Comparison of ENCODE assay signal across 8 cellular contexts in the genomic region with DNA sequence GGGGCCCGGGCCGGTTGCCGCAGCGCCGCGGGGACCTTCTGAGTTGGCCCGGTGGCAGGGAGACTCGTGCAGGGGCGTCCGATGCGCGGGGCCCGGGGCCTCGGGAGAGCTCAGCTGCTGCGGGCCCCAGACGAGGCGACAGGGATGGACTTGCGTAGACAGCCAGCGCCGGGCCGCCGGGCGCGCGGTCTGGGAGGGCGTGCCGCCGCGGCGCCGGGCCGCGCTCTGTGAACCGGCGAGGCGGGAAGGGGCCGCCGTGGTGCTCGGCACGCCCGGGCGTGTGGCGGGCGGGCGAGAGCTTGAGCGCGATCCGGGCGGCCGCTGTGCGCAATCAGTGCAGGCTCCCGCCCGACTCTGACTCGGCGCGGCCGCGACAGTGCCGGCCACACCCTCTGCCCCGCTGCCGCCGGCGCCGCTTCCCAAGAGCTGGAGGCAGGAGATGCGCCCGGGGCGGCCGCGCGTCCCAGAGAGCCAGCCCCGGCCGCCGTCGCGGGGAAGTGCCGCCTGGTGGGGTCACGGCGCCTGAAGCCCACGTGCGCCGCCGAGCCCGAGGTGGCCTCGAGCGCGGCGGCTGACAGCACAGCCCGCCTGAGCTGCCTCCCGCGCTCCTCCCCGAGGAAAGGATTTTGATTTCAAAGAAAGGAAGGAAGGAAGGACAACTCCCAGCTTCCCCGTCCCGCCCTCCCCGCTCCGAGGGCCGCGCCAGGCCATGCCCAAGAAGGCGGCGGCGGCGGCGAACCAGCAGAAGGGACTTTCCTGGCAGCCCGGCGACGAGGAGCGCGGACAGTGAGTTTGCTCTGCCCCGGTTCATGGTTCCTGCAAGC. TPM values are rescaled to one million over a fixed set of nuclear protein-coding genes. Genes with fewer than 3 reads are reported as not detected.
A peak's percentile ranks its signal among the peaks of the same experiment; 100 is the strongest.
DNase-seq lines count a peak whose midpoint lies in the region; ATAC-seq and TF ChIP-seq lines count a peak whose summit lies in the region.

No MANE protein-coding gene starts in this region.

- peaks cover 16% of the 10 kb centered on the region for H3K23me2 ChIP-seq in H9 (ENCODE audit: insufficient read length, low read depth, low read length, poor library complexity, severe bottlenecking)

- WGBS in H9 (ENCODE audit: extremely low coverage, insufficient read length, low lambda C conversion rate), result no CpG with 5 or more reads among the region's 108 CpGs
- WGBS in mesendoderm (ENCODE audit: extremely low coverage, insufficient coverage, low lambda C conversion rate), result no CpG with 5 or more reads among the region's 108 CpGs

- peak overlapping the region; percentile 90 to 97 for H3K4me3 Mint-ChIP-seq in H9

- peaks cover 9 to 20% of the 10 kb centered on the region in 2 experiments for H3K4me1 Mint-ChIP-seq in H9

- peak overlapping the region; percentile 77 for H3K4me3 ChIP-seq in LNCaP clone FGC (ENCODE audit: low read depth, low read length)
- H3K4me3 ChIP-seq in effector memory CD4-positive, alpha-beta T cell (ENCODE audit: insufficient read depth, low read depth, low read length, poor library complexity, severe bottlenecking), result peak overlapping the region; percentile 80
- H3K4me3 ChIP-seq in mesendoderm (ENCODE audit: low read length), result peak overlapping the region; percentile 74

- H4K5ac ChIP-seq in H9 (ENCODE audit: insufficient read length, low read depth, low read length), result no peak overlapping the region
- no peak overlapping the region for H4K5ac ChIP-seq in mesendoderm (ENCODE audit: low read length)

- H3K4me1 ChIP-seq in H9 (ENCODE audit: insufficient read depth, low read length), result no peaks in the 10 kb centered on the region
- H3K4me1 ChIP-seq in effector memory CD4-positive, alpha-beta T cell (ENCODE audit: control insufficient read depth, insufficient read depth, low read length, poor library complexity, severe bottlenecking), result peaks cover 32% of the 10 kb centered on the region
- H3K4me1 ChIP-seq in mesendoderm (ENCODE audit: control insufficient read depth, low read depth, low read length), result peaks cover 4% of the 10 kb centered on the region

- H3K9me3 Mint-ChIP-seq in H9, result no peaks in the 10 kb centered on the region

- peak overlapping the region; percentile 55 for H3K4me2 ChIP-seq in H9 (ENCODE audit: insufficient read depth, insufficient read length, low read length)
- H3K4me2 ChIP-seq in mesendoderm (ENCODE audit: low read length), result peak overlapping the region; percentile 48

- H3K27me3 ChIP-seq in H9 (ENCODE audit: insufficient read depth, low read length) (no peaks in the 10 kb centered on the region), mesendoderm (ENCODE audit: insufficient read depth, low read length, poor library complexity) (no peaks in the 10 kb centered on the region)
- H3K27me3 ChIP-seq in effector memory CD4-positive, alpha-beta T cell (replicated peaks; ENCODE audit: control insufficient read depth, insufficient read depth, low read length, poor library complexity, severe bottlenecking), result no peaks in the 10 kb centered on the region

- H3K14ac ChIP-seq in H9 (ENCODE audit: insufficient read depth, low read length), result peak overlapping the region; percentile 64

- H2BK5ac ChIP-seq in H9 (ENCODE audit: insufficient read length, low read length), result no peak overlapping the region
- H2BK5ac ChIP-seq in mesendoderm (ENCODE audit: low read length), result peak overlapping the region; percentile 59

- H3K9me3 ChIP-seq in H9 (ENCODE audit: control insufficient read depth, low read depth, low read length), result no peaks in the 10 kb centered on the region
- H3K9me3 ChIP-seq in effector memory CD4-positive, alpha-beta T cell (ENCODE audit: control insufficient read depth, low read length), result no peaks in the 10 kb centered on the region

- no peak overlapping the region for H2BK120ac ChIP-seq in H9 (ENCODE audit: low read depth, low read length, poor library complexity, severe bottlenecking)
- no peak overlapping the region for H2BK120ac ChIP-seq in mesendoderm (ENCODE audit: low read depth, low read length)

- peak; percentile 73 for DNase-seq in DMS 273 (lab: John Stamatoyannopoulos, UW; ENCODE audit: unreplicated experiment)
- DNase-seq in DMS 273 treated with DMSO at 0.1 percent for 48 hours (lab: John Stamatoyannopoulos, UW), result no peak
- DNase-seq in H9, result peak; percentile 48
- no peak for DNase-seq in LNCaP clone FGC (ENCODE audit: low read depth)
- peak; percentile 47 to 57 for DNase-seq in activated CD4-positive, alpha-beta T cell treated with anti-CD3 and anti-CD28 coated beads, Interleukin-2, amount 50 U/mL, for 48 hours
- peak; percentile 48 to 58 (median 55) for DNase-seq in effector memory CD4-positive, alpha-beta T cell
- DNase-seq in mesendoderm, result peak; percentile 68
- DNase-seq in stimulated activated naive CD8-positive, alpha-beta T cell treated with anti-CD3 and anti-CD28 coated beads, Interleukin-15, Interleukin-2, amounts not matched to agents 100 U/mL and 50 U/mL, for 24 hours, result peak; percentile 60

- no peak for TF ChIP-seq CTCF in H9 (conservative IDR thresholded peaks at IDR 0.05)
- no peak for TF ChIP-seq CTCF in LNCaP clone FGC (IDR thresholded peaks at IDR 0.05; ENCODE audit: control insufficient read depth, extremely low read depth, insufficient read depth)

- H4K8ac ChIP-seq in H9 (replicated peaks; ENCODE audit: insufficient read length, low read depth, low read length) (no peak overlapping the region), mesendoderm (ENCODE audit: low read depth, low read length) (peak overlapping the region; percentile 67)

- no peak overlapping the region for H3K4ac ChIP-seq in H9 (ENCODE audit: low read depth, low read length)
- H3K4ac ChIP-seq in mesendoderm (ENCODE audit: low read depth, low read length), result peak overlapping the region; percentile 90

- H3K18ac ChIP-seq in H9 (ENCODE audit: insufficient read length, low read depth, low read length), result peak overlapping the region; percentile 6
- H3K18ac ChIP-seq in mesendoderm (ENCODE audit: low read length), result peak overlapping the region; percentile 98

- H3T11ph ChIP-seq in H9 (ENCODE audit: low read length), result no peak overlapping the region

- no peak overlapping the region for H4K91ac ChIP-seq in H9 (ENCODE audit: insufficient read length, low read depth, low read length)

- H3K56ac ChIP-seq in H9 (ENCODE audit: insufficient read length, low read depth, low read length), result no peak overlapping the region
- peak overlapping the region; percentile 90 for H3K56ac ChIP-seq in mesendoderm (ENCODE audit: low read length)

- no peaks in the 10 kb centered on the region; the same call in 1 of the 2 replicates for H3K27me3 Mint-ChIP-seq in H9 (ENCODE audit: low read depth)

- H3K36me3 Mint-ChIP-seq in H9 (ENCODE audit: insufficient read depth in 1 of 3, low read depth in 3 of 3), result peaks cover 3 to 8% (median 6%) of the 10 kb centered on the region in 3 experiments; a peak in 3 of 7 replicates

- H2BK20ac ChIP-seq in H9 (ENCODE audit: low read depth, low read length, poor library complexity, severe bottlenecking), result no peak overlapping the region

- H2BK12ac ChIP-seq in H9 (ENCODE audit: insufficient read length, low read depth, low read length), result no peak overlapping the region

- peak; percentile 48 for ATAC-seq in stimulated activated naive CD8-positive, alpha-beta T cell treated with anti-CD3 and anti-CD28 coated beads, Interleukin-15, Interleukin-2, amounts not matched to agents 100 U/mL and 50 U/mL, for 24 hours

- H3K36me3 ChIP-seq in effector memory CD4-positive, alpha-beta T cell (ENCODE audit: control insufficient read depth, insufficient read depth, low read length), result peaks cover 8% of the 10 kb centered on the region
- no peaks in the 10 kb centered on the region for H3K36me3 ChIP-seq in mesendoderm (ENCODE audit: control insufficient read depth, insufficient read depth, low read length)

- H3K79me1 ChIP-seq in H9 (ENCODE audit: insufficient read depth, low read depth, low read length, poor library complexity, severe bottlenecking) (no peaks in the 10 kb centered on the region), mesendoderm (ENCODE audit: low read length) (peaks cover 10% of the 10 kb centered on the region)

- no peak overlapping the region for H3K27ac Mint-ChIP-seq in H9

- no peak overlapping the region for H3K27ac ChIP-seq in H9 (ENCODE audit: insufficient read length, low read depth, low read length)
- peak overlapping the region; percentile 93 for H3K27ac ChIP-seq in effector memory CD4-positive, alpha-beta T cell (ENCODE audit: insufficient read depth, low read length, poor library complexity, severe bottlenecking)
- H3K27ac ChIP-seq in mesendoderm (ENCODE audit: low read depth, low read length), result peak overlapping the region; percentile 96

- H3K9ac ChIP-seq in H9 (ENCODE audit: extremely low read depth, insufficient read length, low read length) (no peak overlapping the region), mesendoderm (ENCODE audit: low read length) (peak overlapping the region; percentile 92)

- H2AFZ ChIP-seq in H9 (ENCODE audit: low read length), result no peak overlapping the region

- H3K79me2 ChIP-seq in H9 (ENCODE audit: insufficient read depth, low read length) (peaks cover 2% of the 10 kb centered on the region; the same call in 1 of the 2 replicates), mesendoderm (ENCODE audit: control insufficient read depth, insufficient read depth, low read length) (peaks cover 15% of the 10 kb centered on the region)

- H4K20me1 ChIP-seq in H9 (ENCODE audit: control insufficient read depth, insufficient read depth, insufficient read length), result peaks cover 3% of the 10 kb centered on the region

- no peak overlapping the region for H2BK15ac ChIP-seq in H9 (ENCODE audit: low read depth, low read length)
- no peak overlapping the region for H2BK15ac ChIP-seq in mesendoderm (replicated peaks; ENCODE audit: low read depth)

- no peak overlapping the region for H2AK5ac ChIP-seq in H9 (ENCODE audit: insufficient read length, low read length)
- H2AK5ac ChIP-seq in mesendoderm (ENCODE audit: low read length), result no peak overlapping the region

- H3K23ac ChIP-seq in H9 (ENCODE audit: insufficient read length, low read depth, low read length) (no peak overlapping the region), mesendoderm (ENCODE audit: low read length) (peak overlapping the region; percentile 24)

RNA-seq across cellular contexts. Expression of a gene that starts 0.7 kb away (rescaled TPM):
- total RNA-seq in H9 (2021), result 19.3 and 20.2 TPM in 2 replicates
- 19.4 TPM for polyA plus RNA-seq in mesendoderm (2013, experiment 1 of 2)
- polyA plus RNA-seq in mesendoderm (2013, experiment 2 of 2), result 19.5 TPM

RNA-seq across cellular contexts. Expression of a gene that starts 11.8 kb away (rescaled TPM):
- total RNA-seq in H9 (2021), result 29.1 and 30.1 TPM in 2 replicates
- polyA plus RNA-seq in mesendoderm (2013, experiment 1 of 2), result 32.1 TPM
- 31.9 TPM for polyA plus RNA-seq in mesendoderm (2013, experiment 2 of 2)

Comparison
In these comparisons a context has a peak if more than half of its experiments do, and no peak if none do; other contexts are left out.
1. DNase-seq: peak in DMS 273 (single experiment), H9 (single experiment), activated CD4-positive, alpha-beta T cell treated with anti-CD3 and anti-CD28 coated beads, Interleukin-2, amount 50 U/mL, for 48 hours (2 of 2), effector memory CD4-positive, alpha-beta T cell (3 of 3), mesendoderm (single experiment) and stimulated activated naive CD8-positive, alpha-beta T cell treated with anti-CD3 and anti-CD28 coated beads, Interleukin-15, Interleukin-2, amounts not matched to agents 100 U/mL and 50 U/mL, for 24 hours (single experiment); none in DMS 273 treated with DMSO at 0.1 percent for 48 hours (single experiment) and LNCaP clone FGC (single experiment).
2. Peak in every context shown above with its lines, with median percentiles within 50 percentile points of each other: H3K4me3 ChIP-seq.